In genomic region chr1:186315585-186315984, GRCh38 we compare ENCODE assay signal across 24 cellular contexts. TPM values are rescaled to one million over a fixed set of nuclear protein-coding genes. Genes with fewer than 3 reads are reported as not detected.
"Had no signal": no experiment of that assay in that cellular context is flagged by ENCODE, and none has a peak within 500 bp of the region (broad histone marks: within the 10 kb centered on the region; RNA-seq: fewer than 3 reads in every experiment).

No MANE protein-coding gene starts in this region.

- H3K27me3 ChIP-seq: adrenal gland, ascending aorta, foreskin keratinocyte, neural progenitor cell, testis, vagina had no signal

- H3K27ac ChIP-seq: adrenal gland, ascending aorta, foreskin keratinocyte, lower lobe of right lung, neural progenitor cell, testis, vagina, WERI-Rb-1 had no signal

- H3K4me1 Mint-ChIP-seq: stimulated activated effector memory CD8-positive, alpha-beta T cell treated with anti-CD3 and anti-CD28 coated beads, Interleukin-12 subunit alpha, Interleukin-12 subunit beta, amount 100 ng/mL, for 72 hours had no signal

- H3K27me3 Mint-ChIP-seq: activated CD8-positive, alpha-beta T cell treated with anti-CD3 and anti-CD28 coated beads for 36 hours; activated naive CD8-positive, alpha-beta T cell had no signal

- ATAC-seq: activated CD8-positive, alpha-beta T cell treated with anti-CD3 and anti-CD28 coated beads for 36 hours; foreskin keratinocyte; lower lobe of right lung; mucosa of descending colon; sciatic nerve; stimulated activated effector memory CD8-positive, alpha-beta T cell treated with anti-CD3 and anti-CD28 coated beads, Interleukin-12 subunit alpha, Interleukin-12 subunit beta, amount 100 ng/mL, for 72 hours had no signal

- H3K4me3 Mint-ChIP-seq: activated CD8-positive, alpha-beta T cell treated with anti-CD3 and anti-CD28 coated beads for 36 hours; activated naive CD8-positive, alpha-beta T cell; neural progenitor cell; stimulated activated effector memory CD8-positive, alpha-beta T cell treated with anti-CD3 and anti-CD28 coated beads, Interleukin-12 subunit alpha, Interleukin-12 subunit beta, amount 100 ng/mL, for 72 hours had no signal

- H3K9me3 Mint-ChIP-seq: activated CD8-positive, alpha-beta T cell treated with anti-CD3 and anti-CD28 coated beads for 36 hours; activated T-helper 2 cell treated with anti-CD3 and anti-CD28 coated beads, Interferon-gamma antibody, Interleukin-2, Interleukin-4, amounts not matched to agents 10 μg/mL and 5 μg/mL and 100 μg/mL, durations not matched to agents 14 hours and 24 hours and 36 hours; neural progenitor cell; stimulated activated effector memory CD8-positive, alpha-beta T cell treated with anti-CD3 and anti-CD28 coated beads, Interleukin-12 subunit alpha, Interleukin-12 subunit beta, amount 100 ng/mL, for 72 hours had no signal

- H3K27ac Mint-ChIP-seq: activated CD8-positive, alpha-beta T cell treated with anti-CD3 and anti-CD28 coated beads for 36 hours; activated naive CD8-positive, alpha-beta T cell; activated T-helper 2 cell treated with anti-CD3 and anti-CD28 coated beads, Interferon-gamma antibody, Interleukin-2, Interleukin-4, amounts not matched to agents 10 μg/mL and 5 μg/mL and 100 μg/mL, durations not matched to agents 14 hours and 24 hours and 36 hours; neural progenitor cell; stimulated activated effector memory CD8-positive, alpha-beta T cell treated with anti-CD3 and anti-CD28 coated beads, Interleukin-12 subunit alpha, Interleukin-12 subunit beta, amount 100 ng/mL, for 72 hours had no signal

- DNase-seq: activated CD4-positive, CD25-positive, alpha-beta regulatory T cell treated with anti-CD3 and anti-CD28 coated beads, Interleukin-2, amount 50 U/mL, for 72 hours; activated CD8-positive, alpha-beta T cell treated with anti-CD3 and anti-CD28 coated beads for 36 hours; adrenal gland; central memory CD4-positive, alpha-beta T cell; dermis blood vessel endothelial cell; effector memory CD4-positive, alpha-beta T cell; foreskin keratinocyte; lower lobe of right lung; mesendoderm; mucosa of descending colon; posterior cingulate gyrus; small intestine; stimulated activated CD4-positive, alpha-beta T cell treated with anti-CD3 and anti-CD28 coated beads, Interleukin-2, amount 100 ng/mL, for 24 hours; testis; trophoblast cell; WERI-Rb-1 had no signal

- H3K9me3 ChIP-seq: adrenal gland, ascending aorta, lower lobe of right lung, mucosa of descending colon, testis, vagina had no signal

RNA-seq across cellular contexts. Expression of gene PRG4, which starts 19.5 kb away (rescaled TPM):
- total RNA-seq: activated CD8-positive, alpha-beta T cell treated with anti-CD3 and anti-CD28 coated beads for 36 hours; dermis blood vessel endothelial cell; renal cortical epithelial cell had no signal
